Comparison of ENCODE assay signal across 21 cellular contexts in the genomic region with DNA sequence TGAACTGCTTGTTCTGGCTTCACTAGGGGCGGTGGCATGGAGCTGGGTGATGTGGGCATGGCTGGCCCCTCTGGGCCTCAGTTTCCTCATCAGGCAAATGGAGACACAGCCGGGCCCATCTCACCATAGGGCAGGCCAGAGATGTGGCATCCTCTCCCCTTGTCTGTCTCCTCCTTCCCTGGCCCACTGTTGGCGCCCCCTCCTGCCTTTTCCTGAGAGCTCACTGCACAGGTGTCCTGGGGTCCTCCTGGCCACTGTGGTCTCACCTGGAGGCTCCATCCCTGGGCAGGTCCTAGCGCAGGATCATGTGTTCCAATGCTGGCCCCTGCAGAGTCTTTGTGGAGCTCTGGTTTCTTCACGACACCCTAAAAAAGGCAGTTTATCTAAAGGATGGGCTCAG. TPM values are rescaled to one million over a fixed set of nuclear protein-coding genes. Genes with fewer than 3 reads are reported as not detected.
DNase-seq lines count a peak whose midpoint lies in the region; ATAC-seq and TF ChIP-seq lines count a peak whose summit lies in the region.
"Had no signal": no experiment of that assay in that cellular context is flagged by ENCODE, and none has a peak within 500 bp of the region (broad histone marks: within the 10 kb centered on the region; RNA-seq: fewer than 3 reads in every experiment).

No MANE protein-coding gene starts in this region.

- TF ChIP-seq CTCF in AG09309 (IDR thresholded peaks at IDR 0.05; ENCODE audit: control insufficient read depth, insufficient read depth, low read depth, low read length, missing control alignments) (peak; percentile 22), GM13977 (IDR thresholded peaks at IDR 0.05; ENCODE audit: extremely low read depth, insufficient read depth, missing control alignments) (peak; percentile 28), VCaP (conservative IDR thresholded peaks at IDR 0.05) (peak; percentile 16; the same call in 1 of the 2 replicates), kidney epithelial cell (IDR thresholded peaks at IDR 0.05; ENCODE audit: insufficient read depth, low read length, poor library complexity, severe bottlenecking) (peak; percentile 5)

- H3K4me3 ChIP-seq in AG09309 (ENCODE audit: control insufficient read depth, low read depth, low read length) = no peak overlapping the region
- no peak overlapping the region for H3K4me3 ChIP-seq in kidney epithelial cell (ENCODE audit: low read depth, low read length)
- H3K4me3 ChIP-seq: hepatocyte, psoas muscle, SJCRH30, suprapubic skin had no signal

- no peak for DNase-seq in AG09309 (ENCODE audit: low read depth)
- DNase-seq in GM13977 (ENCODE audit: low spot score) = no peak
- no peak for DNase-seq in kidney epithelial cell (ENCODE audit: low read depth)
- no peak for DNase-seq in stimulated activated naive CD8-positive, alpha-beta T cell treated with anti-CD3 and anti-CD28 coated beads, Interleukin-15, Interleukin-2, amounts not matched to agents 100 U/mL and 50 U/mL, for 24 hours
- DNase-seq in COR-L47 (lab: John Stamatoyannopoulos, UW) = no peak
- DNase-seq in amniotic stem cell (lab: John Stamatoyannopoulos, UW) = no peak
- DNase-seq: activated gamma-delta T cell treated with Interleukin-2 at 50 U/mL for 16 hours; aorta; BE2C; effector memory CD8-positive, alpha-beta T cell; GDM1; kidney; naive thymus-derived CD4-positive, alpha-beta T cell; NCI-H2081; psoas muscle; SJCRH30; stimulated activated CD4-positive, alpha-beta T cell treated with anti-CD3 and anti-CD28 coated beads, Interleukin-4, amount 100 ng/mL, for 4 hours had no signal

- in situ Hi-C loops in GM13977 (cut with MboI; ENCODE audit: low pct_unique_long_range_greater_than_20kb, low sequenced_read_pairs, unreplicated experiment) = no loop called here

- no peak for ATAC-seq in stimulated activated naive CD8-positive, alpha-beta T cell treated with anti-CD3 and anti-CD28 coated beads, Interleukin-15, Interleukin-2, amounts not matched to agents 100 U/mL and 50 U/mL, for 24 hours
- no peak for ATAC-seq in HG02938 (IDR thresholded peaks at IDR 0.05; ENCODE audit: unreplicated experiment)
- ATAC-seq: effector memory CD8-positive, alpha-beta T cell; naive thymus-derived CD4-positive, alpha-beta T cell; psoas muscle had no signal

- H3K27me3 ChIP-seq in kidney epithelial cell (ENCODE audit: control insufficient read depth, insufficient read depth, low read length) = no peaks in the 10 kb centered on the region
- H3K27me3 ChIP-seq: BE2C, hepatocyte, SJCRH30, suprapubic skin had no signal

- no peak overlapping the region for H3K27ac ChIP-seq in VCaP
- H3K27ac ChIP-seq: hepatocyte, psoas muscle, SJCRH30, suprapubic skin had no signal

- peaks cover 2% of the 10 kb centered on the region for H3K36me3 ChIP-seq in kidney epithelial cell (ENCODE audit: control insufficient read depth, insufficient read depth, low read length)
- H3K36me3 ChIP-seq: BE2C had no signal

RNA-seq across cellular contexts. Expression of a gene that starts 53.5 kb away (rescaled TPM):
- total RNA-seq in kidney epithelial cell = 17.8 and 22.7 TPM in 2 replicates
